In the genomic region with DNA sequence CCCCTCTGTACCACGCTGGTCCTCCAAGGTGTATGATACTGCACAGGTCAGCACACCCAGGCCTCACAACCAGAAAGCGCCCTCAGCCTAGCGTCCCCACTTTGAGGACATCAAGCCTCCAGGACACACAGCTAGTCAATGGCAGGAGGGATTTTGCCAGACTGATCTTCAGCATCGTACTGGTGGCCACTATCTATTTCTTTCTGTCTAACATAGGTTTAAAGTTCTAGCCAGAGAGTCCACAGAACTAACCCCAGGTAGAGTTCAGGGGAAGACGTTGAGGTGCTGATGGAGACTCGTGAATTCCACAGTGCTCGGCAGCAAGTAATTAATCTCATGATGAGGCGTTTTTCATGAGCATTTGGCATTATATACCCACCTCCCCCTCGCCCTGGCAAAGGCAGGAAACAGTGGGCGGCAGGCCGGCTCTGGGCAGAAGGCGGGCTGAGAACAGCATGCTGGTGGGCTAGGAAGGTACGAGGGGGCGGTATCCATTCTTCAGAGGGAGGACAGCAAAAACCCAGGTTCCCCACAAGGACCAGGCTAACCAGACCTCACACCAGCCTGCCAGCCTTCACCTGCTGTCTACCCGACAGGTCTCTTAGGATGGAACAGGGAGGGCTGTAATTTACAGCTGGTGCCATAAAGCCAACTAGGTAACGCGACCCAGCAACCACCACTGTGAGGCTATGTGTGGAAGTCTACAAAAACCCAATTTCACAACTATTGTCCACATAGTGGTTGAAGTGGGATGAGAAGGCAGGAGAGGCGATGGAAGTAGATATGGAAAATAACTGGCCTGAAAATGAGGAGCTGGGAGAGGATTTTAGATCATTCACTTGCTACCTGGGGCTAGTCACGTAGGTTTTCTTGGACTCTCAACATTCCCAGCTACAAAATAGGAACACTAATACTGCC, we compare ENCODE assay signal across 8 cellular contexts. TPM values are rescaled to one million over a fixed set of nuclear protein-coding genes. Genes with fewer than 3 reads are reported as not detected.
DNase-seq lines count a peak whose midpoint lies in the region; ATAC-seq, FAIRE-seq and TF ChIP-seq lines count a peak whose summit lies in the region.

No MANE protein-coding gene starts in this region.

- no peak for FAIRE-seq in pancreas (lab: Jason Lieb, UNC)

- H3K4me3 ChIP-seq in Caco-2 (ENCODE audit: low read depth, low read length), result no peak overlapping the region
- peak overlapping the region; percentile 61 for H3K4me3 ChIP-seq in SK-N-MC
- no peak overlapping the region for H3K4me3 ChIP-seq in ectodermal cell (ENCODE audit: insufficient read depth, low read depth, low read length)
- H3K4me3 ChIP-seq in pancreas, result no peak overlapping the region

- H3K27me3 ChIP-seq in Caco-2 (replicated peaks; ENCODE audit: control insufficient read depth, insufficient read depth, low read length), result no peaks in the 10 kb centered on the region
- H3K27me3 ChIP-seq in ectodermal cell (ENCODE audit: control insufficient read depth, insufficient read depth, low read length, poor library complexity, severe bottlenecking), result no peaks in the 10 kb centered on the region
- no peaks in the 10 kb centered on the region for H3K27me3 ChIP-seq in pancreas

- peak overlapping the region; percentile 79 for H3K27ac Mint-ChIP-seq in Caco-2 (ENCODE audit: unreplicated experiment)

- H3K27ac ChIP-seq in SK-N-MC (peak overlapping the region; percentile 81), ectodermal cell (ENCODE audit: insufficient read depth, low read depth, low read length, poor library complexity, severe bottlenecking) (peak overlapping the region; percentile 97), pancreas (peak overlapping the region; percentile 42 to 86 (median 62))

- H3K36me3 Mint-ChIP-seq in Caco-2 (ENCODE audit: insufficient read depth, unreplicated experiment), result peaks cover 66% of the 10 kb centered on the region

- intact Hi-C loops in Caco-2 (cut with micrococcal nuclease; ENCODE audit: unreplicated experiment), result loop anchor here (2.0 kb wide), 2 partner anchors 42 to 50 kb away; no protein-coding TSS in a partner anchor
- intact Hi-C loops in pancreas (cut with DNase I), result no loop called here

- CTCF ChIA-PET in Caco-2 (lab: Charles Lee), result interaction anchor here (0.8 to 1.6 kb wide), 3 partner anchors 17 to 68 kb away, joined by 3 to 5 read pairs (median 4); no protein-coding TSS in a partner anchor

- H3K36me3 ChIP-seq in Caco-2 (ENCODE audit: control insufficient read depth, insufficient read depth, low read length) (no peaks in the 10 kb centered on the region; the same call in 1 of the 2 replicates), SK-N-MC (ENCODE audit: insufficient read depth, low read length) (no peaks in the 10 kb centered on the region), ectodermal cell (ENCODE audit: control insufficient read depth, insufficient read depth, low read length) (no peaks in the 10 kb centered on the region), pancreas (no peaks in the 10 kb centered on the region)

- H3K4me3 Mint-ChIP-seq in Caco-2 (ENCODE audit: unreplicated experiment), result peak overlapping the region; percentile 49

- DNase-seq in Caco-2 (no peak), SK-N-MC (ENCODE audit: low read depth, low spot score) (no peak), pancreas (peak in 1 of 6 donors; percentile 21), NCI-H187 (lab: John Stamatoyannopoulos, UW) (no peak)

- H3K27me3 Mint-ChIP-seq in Caco-2 (ENCODE audit: insufficient read depth, unreplicated experiment), result no peaks in the 10 kb centered on the region

- TF ChIP-seq CTCF in Caco-2 (IDR thresholded peaks at IDR 0.05; ENCODE audit: insufficient read depth in 1 of 2, low read depth in 1 of 2, low read length in 1 of 2, severe bottlenecking in 1 of 2, unreplicated experiment in 1 of 2) (no peak), pancreas (IDR thresholded peaks at IDR 0.05) (no peak)

- no peak overlapping the region for H3K9ac ChIP-seq in SK-N-MC (ENCODE audit: insufficient read length)

- POLR2A ChIA-PET in Caco-2 (lab: Charles Lee), result interaction anchor here (0.8 to 1.9 kb wide), 3 partner anchors 18 to 41 kb away, joined by 3 to 14 read pairs (median 3); a partner anchor contains a TSS

- H3K4me1 ChIP-seq in Caco-2 (peaks cover 89% of the 10 kb centered on the region), ectodermal cell (ENCODE audit: control insufficient read depth, insufficient read depth, low read length) (peaks cover 70% of the 10 kb centered on the region), pancreas (peaks cover 93 to 100% (median 99%) of the 10 kb centered on the region in 3 donors)

- no peaks in the 10 kb centered on the region for H3K9me3 Mint-ChIP-seq in Caco-2 (ENCODE audit: unreplicated experiment)

- no peaks in the 10 kb centered on the region for H3K9me3 ChIP-seq in Caco-2
- H3K9me3 ChIP-seq in SK-N-MC (ENCODE audit: low read depth, low read length), result no peaks in the 10 kb centered on the region
- no peaks in the 10 kb centered on the region for H3K9me3 ChIP-seq in ectodermal cell (ENCODE audit: control insufficient read depth, low read length)
- H3K9me3 ChIP-seq in pancreas, result no peaks in the 10 kb centered on the region

- 52 to 63% methylated on average over 18 to 19 of the region's 19 CpGs for WGBS in ectodermal cell, 2 experiments
- 45 to 50% methylated on average over 19 of the region's 19 CpGs for WGBS in pancreas, 2 donors

- ATAC-seq in pancreas, result no peak
- ATAC-seq in HG02678 (IDR thresholded peaks at IDR 0.05; ENCODE audit: unreplicated experiment), result no peak
- ATAC-seq in HG03457 (IDR thresholded peaks at IDR 0.05; ENCODE audit: unreplicated experiment), result no peak
- ATAC-seq in GM18502 (IDR thresholded peaks at IDR 0.05; ENCODE audit: poor library complexity, unreplicated experiment), result no peak

- no TSS peak for BruUV-seq in Caco-2 (replicated peaks; lab: Mats Ljungman, UMichigan)

- H3K4me1 Mint-ChIP-seq in Caco-2 (ENCODE audit: low read depth, unreplicated experiment), result peaks cover 59% of the 10 kb centered on the region

RNA-seq across cellular contexts. Expression of a gene that starts 18.5 kb away (rescaled TPM):
- 513 and 539 TPM in 2 replicates for total RNA-seq in Caco-2 (2022)
- 179 TPM for polyA plus RNA-seq in ectodermal cell (2013, experiment 1 of 4)
- polyA plus RNA-seq in ectodermal cell (2013, experiment 2 of 4), result 216 TPM
- 128 TPM for polyA plus RNA-seq in ectodermal cell (2013, experiment 3 of 4)
- polyA plus RNA-seq in ectodermal cell (2013, experiment 4 of 4), result 141 TPM
- 100 to 1,000 TPM; 259 to 554 (median 412) TPM for total RNA-seq in pancreas
- 100 to 1,000 TPM in 1 of 2 donors, 10 to 100 TPM in 1; 80.9 to 152 TPM for polyA plus RNA-seq in pancreas
